Comparison of ENCODE assay signal across 8 cellular contexts in the genomic region with DNA sequence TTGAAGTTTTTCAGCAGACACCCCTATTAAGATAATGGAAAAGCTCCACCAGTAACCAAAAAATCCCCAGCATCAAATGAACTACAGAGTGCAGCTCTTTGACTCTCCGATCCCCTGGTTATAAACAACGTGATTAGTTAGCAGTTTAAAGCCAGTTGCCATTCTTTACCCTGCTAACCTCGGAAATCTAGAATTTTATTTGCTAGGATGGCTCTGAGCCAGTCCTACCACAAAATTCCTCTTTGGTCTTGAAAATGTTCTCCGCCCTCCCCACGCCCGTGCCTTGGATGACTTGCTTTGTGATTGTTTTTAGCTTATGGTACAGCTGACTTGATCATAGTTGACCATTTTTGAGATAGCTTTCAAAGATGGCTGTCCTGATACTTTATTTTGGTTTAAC. TPM values are rescaled to one million over a fixed set of nuclear protein-coding genes. Genes with fewer than 3 reads are reported as not detected.
A peak's percentile ranks its signal among the peaks of the same experiment; 100 is the strongest.
DNase-seq lines count a peak whose midpoint lies in the region; ATAC-seq and TF ChIP-seq lines count a peak whose summit lies in the region.

No MANE protein-coding gene starts in this region.

- H2AFZ ChIP-seq in SK-N-SH (ENCODE audit: low read depth): peak overlapping the region; percentile 72; the same call in 1 of the 2 replicates
- H2AFZ ChIP-seq in SU-DHL-6 (ENCODE audit: low read depth, low read length, severe bottlenecking): peak overlapping the region; percentile 88
- H2AFZ ChIP-seq in trophoblast cell (ENCODE audit: insufficient read depth, low read length, poor library complexity): no peak overlapping the region

- H4K8ac ChIP-seq in trophoblast cell (ENCODE audit: low read depth, low read length): no peak overlapping the region

- no peaks in the 10 kb centered on the region for H3K27me3 ChIP-seq in SK-N-SH (ENCODE audit: insufficient read depth)
- H3K27me3 ChIP-seq in SU-DHL-6 (ENCODE audit: low read length): no peaks in the 10 kb centered on the region
- no peaks in the 10 kb centered on the region for H3K27me3 ChIP-seq in trophoblast cell (ENCODE audit: insufficient read depth, low read length)

- H4K91ac ChIP-seq in trophoblast cell (ENCODE audit: low read depth, low read length): no peak overlapping the region

- TF ChIP-seq RAD21 in SK-N-SH (IDR thresholded peaks at IDR 0.05; ENCODE audit: low read length): no peak

- in situ Hi-C loops in GM13977 (cut with MboI; ENCODE audit: low pct_unique_long_range_greater_than_20kb, low sequenced_read_pairs, unreplicated experiment): no loop called here

- 18% methylated on average over 6 of the region's 6 CpGs for WGBS in SK-N-SH (ENCODE audit: low lambda C conversion rate)
- WGBS in trophoblast cell (ENCODE audit: extremely low coverage, insufficient coverage, insufficient read length): no CpG with 5 or more reads among the region's 6 CpGs

- TF ChIP-seq CTCF in SK-N-SH (IDR thresholded peaks at IDR 0.05): no peak
- no peak for TF ChIP-seq CTCF in SU-DHL-6 (IDR thresholded peaks at IDR 0.05; ENCODE audit: insufficient read depth, low read length, poor library complexity, severe bottlenecking)
- TF ChIP-seq CTCF in GM13977 (IDR thresholded peaks at IDR 0.05; ENCODE audit: extremely low read depth, insufficient read depth, missing control alignments): no peak

- H3K9me3 ChIP-seq in SK-N-SH: no peaks in the 10 kb centered on the region
- H3K9me3 ChIP-seq in SU-DHL-6 (ENCODE audit: insufficient read depth, low read length): no peaks in the 10 kb centered on the region
- no peaks in the 10 kb centered on the region for H3K9me3 ChIP-seq in trophoblast cell (ENCODE audit: insufficient read depth, low read depth, low read length)

- H3K9ac ChIP-seq in SK-N-SH (peak overlapping the region; percentile 100), SU-DHL-6 (ENCODE audit: low read length) (peak overlapping the region; percentile 93), trophoblast cell (ENCODE audit: low read length) (peak overlapping the region; percentile 71)

- peaks cover 13 to 16% of the 10 kb centered on the region in 2 experiments; a peak in 3 of 4 replicates for H3K4me1 ChIP-seq in SK-N-SH (ENCODE audit: control insufficient read depth in 1 of 2, insufficient read depth in 2 of 2, low read depth in 1 of 2, low read length in 1 of 2)
- peaks cover 6 to 10% of the 10 kb centered on the region in 2 experiments for H3K4me1 ChIP-seq in trophoblast cell (ENCODE audit: control insufficient read depth in 1 of 2, insufficient read depth in 2 of 2, low read length in 2 of 2)

- H2BK12ac ChIP-seq in trophoblast cell (ENCODE audit: low read length): no peak overlapping the region

- H3F3A ChIP-seq in SK-N-SH (replicated peaks; ENCODE audit: insufficient read depth): peaks cover 23% of the 10 kb centered on the region
- peaks cover 11% of the 10 kb centered on the region for H3F3A ChIP-seq in SU-DHL-6 (ENCODE audit: insufficient read depth)

- H4K20me1 ChIP-seq in SK-N-SH (ENCODE audit: insufficient read depth): no peaks in the 10 kb centered on the region; the same call in 1 of the 2 replicates
- H4K20me1 ChIP-seq in SU-DHL-6 (ENCODE audit: low read depth, low read length): no peaks in the 10 kb centered on the region

- ATAC-seq in SK-N-SH treated with all-trans-retinoic acid at 6 μM for 48 hours: no peak; the same call in 1 of the 3 replicates

- H3K4me3 ChIP-seq in SK-N-SH (ENCODE audit: low read depth in 2 of 2, low read length in 1 of 2): peak overlapping the region; percentile 85 to 97
- peak overlapping the region; percentile 70 for H3K4me3 ChIP-seq in SU-DHL-6 (ENCODE audit: insufficient read depth, low read length, poor library complexity, severe bottlenecking)
- H3K4me3 ChIP-seq in trophoblast cell (ENCODE audit: low read depth, low read length): peak overlapping the region; percentile 91

- H3K4me2 ChIP-seq in SK-N-SH: peak overlapping the region; percentile 96
- H3K4me2 ChIP-seq in SU-DHL-6 (ENCODE audit: low read depth, low read length, poor library complexity, severe bottlenecking): peak overlapping the region; percentile 99
- H3K4me2 ChIP-seq in trophoblast cell (ENCODE audit: low read length): peak overlapping the region; percentile 95

- no peak overlapping the region for H2AK5ac ChIP-seq in trophoblast cell (ENCODE audit: low read length)

- H4K12ac ChIP-seq in trophoblast cell (ENCODE audit: low read depth, low read length): no peak overlapping the region

- POLR2A ChIA-PET in SK-N-SH (lab: Yijun Ruan, JAX): interaction anchor here (0.7 to 1.1 kb wide), 2 partner anchors 77 to 81 kb away, joined by 3 to 5 read pairs; partner anchors contain the start of genes KLHDC1 and POLE2

- H2BK120ac ChIP-seq in trophoblast cell (ENCODE audit: insufficient read depth, low read length, poor library complexity): no peak overlapping the region

- H2BK5ac ChIP-seq in trophoblast cell (ENCODE audit: low read depth, low read length, poor library complexity): no peak overlapping the region

- H3K36me3 ChIP-seq in SK-N-SH (replicated peaks in 1 of 2; ENCODE audit: control insufficient read depth in 1 of 2, insufficient read depth in 2 of 2, low read length in 1 of 2) (peaks cover 9 to 21% of the 10 kb centered on the region in 2 experiments), SU-DHL-6 (ENCODE audit: low read length) (no peaks in the 10 kb centered on the region), trophoblast cell (ENCODE audit: control insufficient read depth in 1 of 2, insufficient read depth in 2 of 2, low read length in 2 of 2) (no peaks in the 10 kb centered on the region)

- peak overlapping the region; percentile 84 for H3K4ac ChIP-seq in trophoblast cell (ENCODE audit: low read depth, low read length)

- H3K9me2 ChIP-seq in SK-N-SH (no peaks in the 10 kb centered on the region; the same call in 1 of the 2 replicates), SU-DHL-6 (replicated peaks; ENCODE audit: insufficient read depth, low read length) (no peaks in the 10 kb centered on the region)

- H3K27ac ChIP-seq in SK-N-SH (ENCODE audit: low read depth in 2 of 2, low read length in 1 of 2) (peak overlapping the region; percentile 93 to 96), SU-DHL-6 (ENCODE audit: low read depth, low read length) (no peak overlapping the region), trophoblast cell (ENCODE audit: low read depth, low read length) (no peak overlapping the region)

- H3K14ac ChIP-seq in trophoblast cell (ENCODE audit: low read length): no peak overlapping the region

- H3K23ac ChIP-seq in trophoblast cell (ENCODE audit: low read length): no peak overlapping the region

- peak; percentile 12 for DNase-seq in SK-N-SH
- peak; percentile 34 for DNase-seq in fibroblast of gingiva (ENCODE audit: low read depth)
- peak in 1 of 2 donors; percentile 23 for DNase-seq in trophoblast cell
- DNase-seq in DMS53 treated with DMSO at 0.1 percent for 48 hours (lab: John Stamatoyannopoulos, UW; ENCODE audit: unreplicated experiment): no peak
- no peak for DNase-seq in GM13977 (ENCODE audit: low spot score)
- no peak for DNase-seq in NCI-H446 treated with DMSO at 0.1 percent for 48 hours (lab: John Stamatoyannopoulos, UW)

- CTCF ChIA-PET in SK-N-SH (lab: Yijun Ruan, JAX): interaction anchor here (0.9 to 2.5 kb wide), 6 partner anchors 83 to 182 kb away, joined by 3 to 17 read pairs (median 6); partner anchors contain the start of genes DNAAF2 and NEMF

- H3K79me1 ChIP-seq in trophoblast cell (ENCODE audit: low read length): peaks cover 11% of the 10 kb centered on the region

- H3K79me2 ChIP-seq in SK-N-SH (ENCODE audit: insufficient read depth) (peaks cover 46% of the 10 kb centered on the region), SU-DHL-6 (ENCODE audit: insufficient read depth, low read length) (no peaks in the 10 kb centered on the region), trophoblast cell (ENCODE audit: control insufficient read depth, insufficient read depth, low read length, poor library complexity) (peaks cover 11% of the 10 kb centered on the region)

- H3K18ac ChIP-seq in trophoblast cell (ENCODE audit: low read length): no peak overlapping the region

- no peak for TF ChIP-seq EP300 in SK-N-SH (IDR thresholded peaks at IDR 0.05; ENCODE audit: borderline replicate concordance in 1 of 2, low read depth in 1 of 2, low read length in 1 of 2)

TF ChIP-seq in SK-N-SH, 30 proteins besides CTCF, POLR2A, EP300 and RAD21 (continues in another document):
- TF ChIP-seq, protein P1, sequence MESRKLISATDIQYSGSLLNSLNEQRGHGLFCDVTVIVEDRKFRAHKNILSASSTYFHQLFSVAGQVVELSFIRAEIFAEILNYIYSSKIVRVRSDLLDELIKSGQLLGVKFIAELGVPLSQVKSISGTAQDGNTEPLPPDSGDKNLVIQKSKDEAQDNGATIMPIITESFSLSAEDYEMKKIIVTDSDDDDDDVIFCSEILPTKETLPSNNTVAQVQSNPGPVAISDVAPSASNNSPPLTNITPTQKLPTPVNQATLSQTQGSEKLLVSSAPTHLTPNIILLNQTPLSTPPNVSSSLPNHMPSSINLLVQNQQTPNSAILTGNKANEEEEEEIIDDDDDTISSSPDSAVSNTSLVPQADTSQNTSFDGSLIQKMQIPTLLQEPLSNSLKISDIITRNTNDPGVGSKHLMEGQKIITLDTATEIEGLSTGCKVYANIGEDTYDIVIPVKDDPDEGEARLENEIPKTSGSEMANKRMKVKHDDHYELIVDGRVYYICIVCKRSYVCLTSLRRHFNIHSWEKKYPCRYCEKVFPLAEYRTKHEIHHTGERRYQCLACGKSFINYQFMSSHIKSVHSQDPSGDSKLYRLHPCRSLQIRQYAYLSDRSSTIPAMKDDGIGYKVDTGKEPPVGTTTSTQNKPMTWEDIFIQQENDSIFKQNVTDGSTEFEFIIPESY (IDR thresholded peaks at IDR 0.05; ENCODE audit: borderline replicate concordance, low read depth): no peak
- no peak for TF ChIP-seq TCF12 (IDR thresholded peaks at IDR 0.05)

TF ChIP-seq in SK-N-SH treated with all-trans-retinoic acid at 6 μM for 48 hours, 23 proteins besides CTCF, POLR2A, EP300 and RAD21 (continues in another document):
- TF ChIP-seq PPARA (CRISPR knock-in tag; IDR thresholded peaks at IDR 0.05; ENCODE audit: borderline replicate concordance) (no peak), ZNF70 (CRISPR knock-in tag; IDR thresholded peaks at IDR 0.05) (no peak)

RNA-seq across cellular contexts. Expression of gene KLHDC2, which starts 1.2 kb away (rescaled TPM):
- polyA plus RNA-seq in SK-N-SH (2012; rRNA removed): 41.1 and 52.0 TPM in 2 replicates
- polyA plus RNA-seq in SK-N-SH (2012; cell fraction: cytosol; rRNA removed): 43.9 and 45.2 TPM in 2 replicates
- polyA plus RNA-seq in SK-N-SH (2012; cell fraction: nucleus; rRNA removed): 55.1 and 101 TPM in 2 replicates
- polyA plus RNA-seq in trophoblast cell (2013): 21.4 and 21.8 TPM in 2 replicates

Comparison
In these comparisons a context has a peak if more than half of its experiments do, and no peak if none do; other contexts are left out.
1. DNase-seq: peak in SK-N-SH (single experiment) and fibroblast of gingiva (single experiment); none in DMS53 treated with DMSO at 0.1 percent for 48 hours (single experiment), GM13977 (single experiment) and NCI-H446 treated with DMSO at 0.1 percent for 48 hours (single experiment).
2. H3K27ac ChIP-seq: peak in SK-N-SH (2 of 2); none in SU-DHL-6 (single experiment) and trophoblast cell (single experiment).
3. Peak in every context shown above with its lines, with median percentiles within 50 percentile points of each other: H3K4me2 ChIP-seq, H3K4me3 ChIP-seq and H3K9ac ChIP-seq.